ENCODE assay signal across 8 cellular contexts in the genomic region with DNA sequence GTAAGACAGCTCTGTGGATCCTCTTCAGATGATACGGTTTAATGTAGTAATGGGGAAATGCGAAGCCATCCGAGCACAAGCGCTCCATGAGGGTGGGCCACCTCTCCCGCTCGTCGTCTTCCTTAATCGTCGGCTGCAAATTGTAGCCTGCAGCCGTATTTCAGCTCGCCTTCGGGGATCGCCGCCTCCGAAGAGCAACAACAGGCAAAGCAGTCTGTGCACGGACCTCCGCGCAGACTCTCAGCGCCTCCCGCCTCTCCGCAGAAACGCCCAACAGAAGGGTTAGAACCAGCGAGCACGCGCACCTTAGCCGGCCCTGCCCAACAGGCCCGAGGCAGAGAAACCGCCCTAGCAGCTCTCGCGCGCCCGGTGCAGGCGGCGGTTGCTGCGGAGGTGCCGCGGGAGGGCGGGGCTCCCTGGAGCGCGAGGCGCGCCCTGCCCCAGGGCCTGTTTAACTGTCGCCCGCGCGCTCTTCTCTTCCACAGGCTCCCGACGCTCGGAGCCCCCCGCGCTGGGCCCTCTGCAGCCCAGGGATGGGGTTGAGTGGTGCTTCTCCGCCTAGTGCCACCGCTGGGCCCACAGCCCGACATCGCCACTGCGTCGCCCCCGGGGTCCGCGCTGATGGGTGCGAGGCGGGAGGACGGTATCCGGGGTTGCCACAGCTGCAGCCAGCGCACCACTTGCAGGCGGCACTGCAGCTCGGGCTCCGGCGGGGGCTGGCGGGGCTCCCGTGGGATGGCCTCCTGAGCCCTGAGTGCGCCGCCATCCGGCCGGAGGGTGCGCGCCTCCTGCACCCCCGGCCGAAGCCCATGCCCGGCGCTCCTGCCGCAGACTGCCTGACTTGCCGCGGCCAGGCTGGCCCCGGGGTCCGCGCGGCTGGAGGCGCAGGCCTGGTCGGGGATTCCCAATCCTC. TPM values are rescaled to one million over a fixed set of nuclear protein-coding genes. Genes with fewer than 3 reads are reported as not detected.
DNase-seq lines count a peak whose midpoint lies in the region; ATAC-seq and TF ChIP-seq lines count a peak whose summit lies in the region.
"Not testable (repeated sequence)": the region's sequence is repeated elsewhere in the genome, so short reads cannot be mapped to it uniquely, and the experiment has no call there.

A gene (minus strand): TSS at position 280 of the 913 bp plus-strand sequence. CDS start 192 bp downstream, at position 88.

- peak within 1 kb of the TSS; percentile 95 for H2AFZ ChIP-seq in KMS-11 (ENCODE audit: low read depth)

- POLR2A ChIA-PET in activated CD4-positive, alpha-beta memory T cell treated with anti-CD3 and anti-CD28 coated beads for 36 hours (lab: Charles Lee), result interaction anchor here (0.7 to 2.3 kb wide), 5 partner anchors 56 to 110 kb away, joined by 3 to 13 read pairs (median 7); a partner anchor contains a TSS

- peak within 1 kb of the TSS; percentile 100 for H3K4me3 Mint-ChIP-seq in activated CD4-positive, alpha-beta memory T cell treated with anti-CD3 and anti-CD28 coated beads for 36 hours
- H3K4me3 Mint-ChIP-seq in chondrocyte (ENCODE audit: unreplicated experiment), result peak within 1 kb of the TSS; percentile 95

- H3K27ac ChIP-seq in KMS-11, result peak within 1 kb of the TSS; percentile 94
- not testable (repeated sequence) for H3K27ac ChIP-seq in iPS-20b (ENCODE audit: low read length)
- peak within 1 kb of the TSS; percentile 84 to 94 for H3K27ac ChIP-seq in thoracic aorta

- CTCF ChIA-PET in activated CD4-positive, alpha-beta memory T cell treated with anti-CD3 and anti-CD28 coated beads for 36 hours (lab: Charles Lee), result interaction anchor here (0.9 to 4.6 kb wide), 24 partner anchors 55 to 173 kb away, joined by 3 to 232 read pairs (median 8); a partner anchor contains a TSS

- not testable (repeated sequence) for H3K27me3 Mint-ChIP-seq in activated CD4-positive, alpha-beta memory T cell treated with anti-CD3 and anti-CD28 coated beads for 36 hours; chondrocyte (ENCODE audit: low read depth)

- H4K20me1 ChIP-seq in KMS-11 (ENCODE audit: insufficient read depth), result not testable (repeated sequence)

- peak; percentile 21 for DNase-seq in HCEC 1CT
- DNase-seq in activated CD4-positive, alpha-beta memory T cell treated with anti-CD3 and anti-CD28 coated beads for 36 hours, result peak; percentile 86
- DNase-seq in chondrocyte (ENCODE audit: low spot score), result peak; percentile 92
- DNase-seq in renal cortical epithelial cell (ENCODE audit: low read depth), result peak; percentile 49
- not testable (repeated sequence) for DNase-seq in thoracic aorta (ENCODE audit: low spot score)

- not testable (repeated sequence) for H3K4me1 Mint-ChIP-seq in activated CD4-positive, alpha-beta memory T cell treated with anti-CD3 and anti-CD28 coated beads for 36 hours (ENCODE audit: low read depth); chondrocyte (ENCODE audit: low read depth)

- peak within 1 kb of the TSS; percentile 67 for H3K4me2 ChIP-seq in KMS-11

- ATAC-seq in thoracic aorta (ENCODE audit: insufficient number of reproducible peaks, low FRiP score, low read depth), result not testable (repeated sequence)

- H3K36me3 Mint-ChIP-seq in activated CD4-positive, alpha-beta memory T cell treated with anti-CD3 and anti-CD28 coated beads for 36 hours; chondrocyte (ENCODE audit: low read depth): not testable (repeated sequence)

- not testable (repeated sequence) for H3K36me3 ChIP-seq in KMS-11 (ENCODE audit: insufficient read depth); iPS-20b (ENCODE audit: insufficient read depth, low read depth, low read length); thoracic aorta

- H3K9ac ChIP-seq in KMS-11 (peak within 1 kb of the TSS; percentile 96), iPS-20b (ENCODE audit: low read depth, low read length) (peak within 1 kb of the TSS; percentile 78; the same call in 1 of the 2 replicates)

- H3K79me2 ChIP-seq in KMS-11 (ENCODE audit: insufficient read depth, low read depth), result peaks cover 14% of the 10 kb centered on the region; the same call in 1 of the 2 replicates

- not testable (repeated sequence) for H3K9me3 Mint-ChIP-seq in activated CD4-positive, alpha-beta memory T cell treated with anti-CD3 and anti-CD28 coated beads for 36 hours; chondrocyte (ENCODE audit: low read depth)

- intact Hi-C loops in activated CD4-positive, alpha-beta memory T cell treated with anti-CD3 and anti-CD28 coated beads for 36 hours (cut with micrococcal nuclease), result loop anchor here (1.0 kb wide), 2 partner anchors 74 to 107 kb away; a partner anchor contains a TSS

- H3K27me3 ChIP-seq in KMS-11 (ENCODE audit: insufficient read depth, low read depth); iPS-20b (ENCODE audit: insufficient read depth, low read length); thoracic aorta (replicated peaks; ENCODE audit: insufficient read depth): not testable (repeated sequence)

- peak within 1 kb of the TSS; percentile 100 for H3K27ac Mint-ChIP-seq in activated CD4-positive, alpha-beta memory T cell treated with anti-CD3 and anti-CD28 coated beads for 36 hours
- peak within 1 kb of the TSS; percentile 97 for H3K27ac Mint-ChIP-seq in chondrocyte (ENCODE audit: unreplicated experiment)

- TF ChIP-seq CTCF in KMS-11 (conservative IDR thresholded peaks at IDR 0.05; ENCODE audit: low read depth, low read length); chondrocyte (IDR thresholded peaks at IDR 0.05); thoracic aorta (IDR thresholded peaks at IDR 0.05): not testable (repeated sequence)

- peaks cover 13% of the 10 kb centered on the region for H3K4me1 ChIP-seq in KMS-11 (ENCODE audit: low read depth, poor library complexity, severe bottlenecking)
- not testable (repeated sequence) for H3K4me1 ChIP-seq in iPS-20b (ENCODE audit: insufficient read depth, low read length); thoracic aorta (ENCODE audit: control insufficient read depth in 1 of 2, low read depth in 2 of 2)

- H3K4me3 ChIP-seq in GM08714 (ENCODE audit: low read length), result peak within 1 kb of the TSS; percentile 97
- H3K4me3 ChIP-seq in KMS-11 (IDR thresholded peaks at IDR 0.05; ENCODE audit: insufficient read depth, low read depth, low read length), result not testable (repeated sequence)
- H3K4me3 ChIP-seq in iPS-20b (ENCODE audit: low read length), result peak within 1 kb of the TSS; percentile 79
- peak within 1 kb of the TSS; percentile 79 for H3K4me3 ChIP-seq in thoracic aorta

- not testable (repeated sequence) for H3K9me3 ChIP-seq in iPS-20b (ENCODE audit: insufficient read depth, low read depth, low read length); thoracic aorta

RNA-seq across cellular contexts. Expression of the gene that starts here (rescaled TPM):
- total RNA-seq in activated CD4-positive, alpha-beta memory T cell treated with anti-CD3 and anti-CD28 coated beads for 36 hours, result 10 to 100 TPM; 17.6 to 18.3 TPM
- 21.9 to 40.3 TPM (median 27.6 TPM) in 3 replicates for total RNA-seq in chondrocyte
- 16.0 and 38.1 TPM in 2 replicates for total RNA-seq in renal cortical epithelial cell
- total RNA-seq in thoracic aorta, result 10 to 100 TPM; 34.7 to 93.1 TPM
